1 cellular context compared by ENCODE assay signal in genomic region chr3:122794779-122795673, GRCh38.
TF ChIP-seq lines count a peak whose summit lies in the region.

Gene SLC49A4 (plus strand): TSS chr3:122795069. CDS start chr3:122795193, 124 bp downstream.

TF ChIP-seq in HEK293, 187 proteins besides CTCF, POLR2A, EP300 and RAD21 (continued from another document):
- TF ChIP-seq, protein P1, sequence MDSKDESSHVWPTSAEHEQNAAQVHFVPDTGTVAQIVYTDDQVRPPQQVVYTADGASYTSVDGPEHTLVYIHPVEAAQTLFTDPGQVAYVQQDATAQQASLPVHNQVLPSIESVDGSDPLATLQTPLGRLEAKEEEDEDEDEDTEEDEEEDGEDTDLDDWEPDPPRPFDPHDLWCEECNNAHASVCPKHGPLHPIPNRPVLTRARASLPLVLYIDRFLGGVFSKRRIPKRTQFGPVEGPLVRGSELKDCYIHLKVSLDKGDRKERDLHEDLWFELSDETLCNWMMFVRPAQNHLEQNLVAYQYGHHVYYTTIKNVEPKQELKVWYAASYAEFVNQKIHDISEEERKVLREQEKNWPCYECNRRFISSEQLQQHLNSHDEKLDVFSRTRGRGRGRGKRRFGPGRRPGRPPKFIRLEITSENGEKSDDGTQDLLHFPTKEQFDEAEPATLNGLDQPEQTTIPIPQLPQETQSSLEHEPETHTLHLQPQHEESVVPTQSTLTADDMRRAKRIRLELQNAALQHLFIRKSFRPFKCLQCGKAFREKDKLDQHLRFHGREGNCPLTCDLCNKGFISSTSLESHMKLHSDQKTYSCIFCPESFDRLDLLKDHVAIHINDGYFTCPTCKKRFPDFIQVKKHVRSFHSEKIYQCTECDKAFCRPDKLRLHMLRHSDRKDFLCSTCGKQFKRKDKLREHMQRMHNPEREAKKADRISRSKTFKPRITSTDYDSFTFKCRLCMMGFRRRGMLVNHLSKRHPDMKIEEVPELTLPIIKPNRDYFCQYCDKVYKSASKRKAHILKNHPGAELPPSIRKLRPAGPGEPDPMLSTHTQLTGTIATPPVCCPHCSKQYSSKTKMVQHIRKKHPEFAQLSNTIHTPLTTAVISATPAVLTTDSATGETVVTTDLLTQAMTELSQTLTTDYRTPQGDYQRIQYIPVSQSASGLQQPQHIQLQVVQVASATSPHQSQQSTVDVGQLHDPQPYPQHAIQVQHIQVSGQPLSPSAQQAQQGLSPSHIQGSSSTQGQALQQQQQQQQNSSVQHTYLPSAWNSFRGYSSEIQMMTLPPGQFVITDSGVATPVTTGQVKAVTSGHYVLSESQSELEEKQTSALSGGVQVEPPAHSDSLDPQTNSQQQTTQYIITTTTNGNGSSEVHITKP (tag by site-specific recombination; IDR thresholded peaks at IDR 0.05): peak; percentile 67
- TF ChIP-seq ZNF518A (tag by site-specific recombination; conservative IDR thresholded peaks at IDR 0.05; ENCODE audit: low read depth) (no peak), INSM2 (tag by site-specific recombination; IDR thresholded peaks at IDR 0.05) (0 out of 2 replicates have a peak, but pooled peaks have one; percentile 22), KLF1 (tag by site-specific recombination; IDR thresholded peaks at IDR 0.05) (peak; percentile 43; the same call in 1 of the 2 replicates), ZNF404 (tag by site-specific recombination; IDR thresholded peaks at IDR 0.05) (no peak), ZBTB8A (tag by site-specific recombination; IDR thresholded peaks at IDR 0.05) (peak; percentile 80), ZNF544 (tag by site-specific recombination; IDR thresholded peaks at IDR 0.05) (no peak), ZNF354C (tag by site-specific recombination; IDR thresholded peaks at IDR 0.05; ENCODE audit: borderline replicate concordance, low read depth) (no peak), TRIM28 (IDR thresholded peaks at IDR 0.05; ENCODE audit: borderline replicate concordance, low read length) (no peak), ZNF202 (tag by site-specific recombination; IDR thresholded peaks at IDR 0.05; ENCODE audit: borderline replicate concordance) (no peak), ZNF677 (tag by site-specific recombination; IDR thresholded peaks at IDR 0.05) (no peak), ZNF155 (tag by site-specific recombination; IDR thresholded peaks at IDR 0.05) (no peak), ZNF513 (tag by site-specific recombination; IDR thresholded peaks at IDR 0.05) (no peak), ZNF266 (tag by site-specific recombination; IDR thresholded peaks at IDR 0.05; ENCODE audit: low read depth) (no peak), OSR2 (tag by site-specific recombination; IDR thresholded peaks at IDR 0.05) (0 out of 2 replicates have a peak, but pooled peaks have one; percentile 11), ZNF785 (tag by site-specific recombination; IDR thresholded peaks at IDR 0.05) (no peak), ZNF837 (tag by site-specific recombination; IDR thresholded peaks at IDR 0.05) (no peak), ZNF777 (tag by site-specific recombination; IDR thresholded peaks at IDR 0.05; ENCODE audit: borderline replicate concordance) (no peak), ZBTB48 (tag by site-specific recombination; IDR thresholded peaks at IDR 0.05) (peak; percentile 90), ZNF701 (tag by site-specific recombination; IDR thresholded peaks at IDR 0.05) (no peak), ZNF473 (tag by site-specific recombination; IDR thresholded peaks at IDR 0.05) (no peak), ZNF768 (tag by site-specific recombination; IDR thresholded peaks at IDR 0.05) (no peak), ZNF426 (tag by site-specific recombination; IDR thresholded peaks at IDR 0.05) (no peak), ZSCAN16 (tag by site-specific recombination; IDR thresholded peaks at IDR 0.05) (no peak)
- TF ChIP-seq, protein P2, sequence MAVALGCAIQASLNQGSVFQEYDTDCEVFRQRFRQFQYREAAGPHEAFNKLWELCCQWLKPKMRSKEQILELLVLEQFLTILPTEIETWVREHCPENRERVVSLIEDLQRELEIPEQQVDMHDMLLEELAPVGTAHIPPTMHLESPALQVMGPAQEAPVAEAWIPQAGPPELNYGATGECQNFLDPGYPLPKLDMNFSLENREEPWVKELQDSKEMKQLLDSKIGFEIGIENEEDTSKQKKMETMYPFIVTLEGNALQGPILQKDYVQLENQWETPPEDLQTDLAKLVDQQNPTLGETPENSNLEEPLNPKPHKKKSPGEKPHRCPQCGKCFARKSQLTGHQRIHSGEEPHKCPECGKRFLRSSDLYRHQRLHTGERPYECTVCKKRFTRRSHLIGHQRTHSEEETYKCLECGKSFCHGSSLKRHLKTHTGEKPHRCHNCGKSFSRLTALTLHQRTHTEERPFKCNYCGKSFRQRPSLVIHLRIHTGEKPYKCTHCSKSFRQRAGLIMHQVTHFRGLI (tag by site-specific recombination; IDR thresholded peaks at IDR 0.05): no peak; the same call in 1 of the 2 replicates
- TF ChIP-seq, protein P3, sequence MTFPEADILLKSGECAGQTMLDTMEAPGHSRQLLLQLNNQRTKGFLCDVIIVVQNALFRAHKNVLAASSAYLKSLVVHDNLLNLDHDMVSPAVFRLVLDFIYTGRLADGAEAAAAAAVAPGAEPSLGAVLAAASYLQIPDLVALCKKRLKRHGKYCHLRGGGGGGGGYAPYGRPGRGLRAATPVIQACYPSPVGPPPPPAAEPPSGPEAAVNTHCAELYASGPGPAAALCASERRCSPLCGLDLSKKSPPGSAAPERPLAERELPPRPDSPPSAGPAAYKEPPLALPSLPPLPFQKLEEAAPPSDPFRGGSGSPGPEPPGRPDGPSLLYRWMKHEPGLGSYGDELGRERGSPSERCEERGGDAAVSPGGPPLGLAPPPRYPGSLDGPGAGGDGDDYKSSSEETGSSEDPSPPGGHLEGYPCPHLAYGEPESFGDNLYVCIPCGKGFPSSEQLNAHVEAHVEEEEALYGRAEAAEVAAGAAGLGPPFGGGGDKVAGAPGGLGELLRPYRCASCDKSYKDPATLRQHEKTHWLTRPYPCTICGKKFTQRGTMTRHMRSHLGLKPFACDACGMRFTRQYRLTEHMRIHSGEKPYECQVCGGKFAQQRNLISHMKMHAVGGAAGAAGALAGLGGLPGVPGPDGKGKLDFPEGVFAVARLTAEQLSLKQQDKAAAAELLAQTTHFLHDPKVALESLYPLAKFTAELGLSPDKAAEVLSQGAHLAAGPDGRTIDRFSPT (tag by site-specific recombination; IDR thresholded peaks at IDR 0.05): peak; percentile 88
- TF ChIP-seq, protein P4, sequence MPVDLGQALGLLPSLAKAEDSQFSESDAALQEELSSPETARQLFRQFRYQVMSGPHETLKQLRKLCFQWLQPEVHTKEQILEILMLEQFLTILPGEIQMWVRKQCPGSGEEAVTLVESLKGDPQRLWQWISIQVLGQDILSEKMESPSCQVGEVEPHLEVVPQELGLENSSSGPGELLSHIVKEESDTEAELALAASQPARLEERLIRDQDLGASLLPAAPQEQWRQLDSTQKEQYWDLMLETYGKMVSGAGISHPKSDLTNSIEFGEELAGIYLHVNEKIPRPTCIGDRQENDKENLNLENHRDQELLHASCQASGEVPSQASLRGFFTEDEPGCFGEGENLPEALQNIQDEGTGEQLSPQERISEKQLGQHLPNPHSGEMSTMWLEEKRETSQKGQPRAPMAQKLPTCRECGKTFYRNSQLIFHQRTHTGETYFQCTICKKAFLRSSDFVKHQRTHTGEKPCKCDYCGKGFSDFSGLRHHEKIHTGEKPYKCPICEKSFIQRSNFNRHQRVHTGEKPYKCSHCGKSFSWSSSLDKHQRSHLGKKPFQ (tag by site-specific recombination; IDR thresholded peaks at IDR 0.05): no peak
- TF ChIP-seq, protein P5, sequence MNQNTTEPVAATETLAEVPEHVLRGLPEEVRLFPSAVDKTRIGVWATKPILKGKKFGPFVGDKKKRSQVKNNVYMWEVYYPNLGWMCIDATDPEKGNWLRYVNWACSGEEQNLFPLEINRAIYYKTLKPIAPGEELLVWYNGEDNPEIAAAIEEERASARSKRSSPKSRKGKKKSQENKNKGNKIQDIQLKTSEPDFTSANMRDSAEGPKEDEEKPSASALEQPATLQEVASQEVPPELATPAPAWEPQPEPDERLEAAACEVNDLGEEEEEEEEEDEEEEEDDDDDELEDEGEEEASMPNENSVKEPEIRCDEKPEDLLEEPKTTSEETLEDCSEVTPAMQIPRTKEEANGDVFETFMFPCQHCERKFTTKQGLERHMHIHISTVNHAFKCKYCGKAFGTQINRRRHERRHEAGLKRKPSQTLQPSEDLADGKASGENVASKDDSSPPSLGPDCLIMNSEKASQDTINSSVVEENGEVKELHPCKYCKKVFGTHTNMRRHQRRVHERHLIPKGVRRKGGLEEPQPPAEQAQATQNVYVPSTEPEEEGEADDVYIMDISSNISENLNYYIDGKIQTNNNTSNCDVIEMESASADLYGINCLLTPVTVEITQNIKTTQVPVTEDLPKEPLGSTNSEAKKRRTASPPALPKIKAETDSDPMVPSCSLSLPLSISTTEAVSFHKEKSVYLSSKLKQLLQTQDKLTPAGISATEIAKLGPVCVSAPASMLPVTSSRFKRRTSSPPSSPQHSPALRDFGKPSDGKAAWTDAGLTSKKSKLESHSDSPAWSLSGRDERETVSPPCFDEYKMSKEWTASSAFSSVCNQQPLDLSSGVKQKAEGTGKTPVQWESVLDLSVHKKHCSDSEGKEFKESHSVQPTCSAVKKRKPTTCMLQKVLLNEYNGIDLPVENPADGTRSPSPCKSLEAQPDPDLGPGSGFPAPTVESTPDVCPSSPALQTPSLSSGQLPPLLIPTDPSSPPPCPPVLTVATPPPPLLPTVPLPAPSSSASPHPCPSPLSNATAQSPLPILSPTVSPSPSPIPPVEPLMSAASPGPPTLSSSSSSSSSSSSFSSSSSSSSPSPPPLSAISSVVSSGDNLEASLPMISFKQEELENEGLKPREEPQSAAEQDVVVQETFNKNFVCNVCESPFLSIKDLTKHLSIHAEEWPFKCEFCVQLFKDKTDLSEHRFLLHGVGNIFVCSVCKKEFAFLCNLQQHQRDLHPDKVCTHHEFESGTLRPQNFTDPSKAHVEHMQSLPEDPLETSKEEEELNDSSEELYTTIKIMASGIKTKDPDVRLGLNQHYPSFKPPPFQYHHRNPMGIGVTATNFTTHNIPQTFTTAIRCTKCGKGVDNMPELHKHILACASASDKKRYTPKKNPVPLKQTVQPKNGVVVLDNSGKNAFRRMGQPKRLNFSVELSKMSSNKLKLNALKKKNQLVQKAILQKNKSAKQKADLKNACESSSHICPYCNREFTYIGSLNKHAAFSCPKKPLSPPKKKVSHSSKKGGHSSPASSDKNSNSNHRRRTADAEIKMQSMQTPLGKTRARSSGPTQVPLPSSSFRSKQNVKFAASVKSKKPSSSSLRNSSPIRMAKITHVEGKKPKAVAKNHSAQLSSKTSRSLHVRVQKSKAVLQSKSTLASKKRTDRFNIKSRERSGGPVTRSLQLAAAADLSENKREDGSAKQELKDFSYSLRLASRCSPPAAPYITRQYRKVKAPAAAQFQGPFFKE (tag by site-specific recombination; IDR thresholded peaks at IDR 0.05; ENCODE audit: borderline replicate concordance): no peak
